ENCODE assay signal across 8 cellular contexts in genomic region chr1:40438391-40439015, GRCh38. TPM values are rescaled to one million over a fixed set of nuclear protein-coding genes. Genes with fewer than 3 reads are reported as not detected.
DNase-seq lines count a peak whose midpoint lies in the region; ATAC-seq and TF ChIP-seq lines count a peak whose summit lies in the region.

No MANE protein-coding gene starts in this region.

- H3K4me1 Mint-ChIP-seq in activated T-cell treated with anti-CD3 and anti-CD28 coated beads, Interleukin-2, amount 50 U/mL, for 4 hours (ENCODE audit: low read depth) = peaks cover 3% of the 10 kb centered on the region

- peak; percentile 10 for DNase-seq in activated T-cell treated with anti-CD3 and anti-CD28 coated beads, Interleukin-2, amount 50 U/mL, for 4 hours
- no peak for DNase-seq in activated T-cell treated with anti-CD3 and anti-CD28 coated beads, Interleukin-2, amount 50 U/mL, for 1 hour
- DNase-seq in Kasumi-1 (lab: John Stamatoyannopoulos, UW) = peak; percentile 29 to 39
- peak; percentile 69 for DNase-seq in adipocyte (ENCODE audit: low read depth)
- peak; percentile 36 for DNase-seq in iris pigment epithelial cell (ENCODE audit: low read depth)
- no peak for DNase-seq in upper lobe of right lung
- DNase-seq in NCI-H524 treated with DMSO at 0.1 percent for 48 hours (lab: John Stamatoyannopoulos, UW) = no peak

- no peak overlapping the region for H3K9ac ChIP-seq in adipocyte (ENCODE audit: low read length)

- no peaks in the 10 kb centered on the region for H3K9me3 ChIP-seq in adipocyte (ENCODE audit: control insufficient read depth, low read length)
- no peaks in the 10 kb centered on the region for H3K9me3 ChIP-seq in upper lobe of right lung

- H3K36me3 Mint-ChIP-seq in activated T-cell treated with anti-CD3 and anti-CD28 coated beads, Interleukin-2, amount 50 U/mL, for 4 hours (ENCODE audit: insufficient read depth) = no peaks in the 10 kb centered on the region

- no peak overlapping the region for H3K27ac ChIP-seq in upper lobe of right lung

- no peak overlapping the region for H3K4me3 Mint-ChIP-seq in activated T-cell treated with anti-CD3 and anti-CD28 coated beads, Interleukin-2, amount 50 U/mL, for 4 hours

- TF ChIP-seq CTCF in upper lobe of right lung (IDR thresholded peaks at IDR 0.05) = peak; percentile 66

- ATAC-seq in activated T-cell treated with anti-CD3 and anti-CD28 coated beads, Interleukin-2, amount 50 U/mL, for 4 hours = peak in 1 of 2 donors; percentile 38
- ATAC-seq in upper lobe of right lung (peak; percentile 76), GM21717 (IDR thresholded peaks at IDR 0.05; ENCODE audit: unreplicated experiment) (no peak)

- H3K9me3 Mint-ChIP-seq in activated T-cell treated with anti-CD3 and anti-CD28 coated beads, Interleukin-2, amount 50 U/mL, for 4 hours = no peaks in the 10 kb centered on the region

- intact Hi-C loops in upper lobe of right lung (cut with DNase I) = no loop called here

- H3K36me3 ChIP-seq in adipocyte (ENCODE audit: control insufficient read depth, insufficient read depth, low read length, severe bottlenecking) = no peaks in the 10 kb centered on the region
- H3K36me3 ChIP-seq in upper lobe of right lung = no peaks in the 10 kb centered on the region

- H3K27me3 ChIP-seq in adipocyte (replicated peaks; ENCODE audit: control insufficient read depth, insufficient read depth, low read length) (no peaks in the 10 kb centered on the region), upper lobe of right lung (no peaks in the 10 kb centered on the region)

- H3K27me3 Mint-ChIP-seq in activated T-cell treated with anti-CD3 and anti-CD28 coated beads, Interleukin-2, amount 50 U/mL, for 4 hours (ENCODE audit: low read depth) = no peaks in the 10 kb centered on the region

- H3K4me1 ChIP-seq in adipocyte (ENCODE audit: control insufficient read depth, insufficient read depth, low read length) = peaks cover 3% of the 10 kb centered on the region
- no peaks in the 10 kb centered on the region for H3K4me1 ChIP-seq in upper lobe of right lung

- no peak overlapping the region for H3K4me3 ChIP-seq in adipocyte (ENCODE audit: low read length)
- H3K4me3 ChIP-seq in upper lobe of right lung = no peak overlapping the region

RNA-seq across cellular contexts. Expression of gene ZFP69B, which starts 11.8 kb away (rescaled TPM):
- 10 to 100 TPM in 1 of 3 donors, 1 to 10 TPM in 2; 8.0 to 10.1 (median 9.6) TPM for total RNA-seq in activated T-cell treated with anti-CD3 and anti-CD28 coated beads, Interleukin-2, amount 50 U/mL, for 4 hours
- total RNA-seq in upper lobe of right lung = 1.3 TPM

RNA-seq across cellular contexts. Expression of gene ZFP69, which starts 38.6 kb away (rescaled TPM):
- 1 to 10 TPM; 2.6 to 3.7 (median 2.7) TPM for total RNA-seq in activated T-cell treated with anti-CD3 and anti-CD28 coated beads, Interleukin-2, amount 50 U/mL, for 4 hours
- 2.8 TPM for total RNA-seq in upper lobe of right lung

Comparison
In these comparisons a context has a peak if more than half of its experiments do, and no peak if none do; other contexts are left out.
1. DNase-seq: peak in activated T-cell treated with anti-CD3 and anti-CD28 coated beads, Interleukin-2, amount 50 U/mL, for 4 hours (single experiment), Kasumi-1 (2 of 2), adipocyte (single experiment) and iris pigment epithelial cell (single experiment); none in activated T-cell treated with anti-CD3 and anti-CD28 coated beads, Interleukin-2, amount 50 U/mL, for 1 hour (single experiment), upper lobe of right lung (single experiment) and NCI-H524 treated with DMSO at 0.1 percent for 48 hours (single experiment).